11 cellular contexts compared by ENCODE assay signal in the genomic region with DNA sequence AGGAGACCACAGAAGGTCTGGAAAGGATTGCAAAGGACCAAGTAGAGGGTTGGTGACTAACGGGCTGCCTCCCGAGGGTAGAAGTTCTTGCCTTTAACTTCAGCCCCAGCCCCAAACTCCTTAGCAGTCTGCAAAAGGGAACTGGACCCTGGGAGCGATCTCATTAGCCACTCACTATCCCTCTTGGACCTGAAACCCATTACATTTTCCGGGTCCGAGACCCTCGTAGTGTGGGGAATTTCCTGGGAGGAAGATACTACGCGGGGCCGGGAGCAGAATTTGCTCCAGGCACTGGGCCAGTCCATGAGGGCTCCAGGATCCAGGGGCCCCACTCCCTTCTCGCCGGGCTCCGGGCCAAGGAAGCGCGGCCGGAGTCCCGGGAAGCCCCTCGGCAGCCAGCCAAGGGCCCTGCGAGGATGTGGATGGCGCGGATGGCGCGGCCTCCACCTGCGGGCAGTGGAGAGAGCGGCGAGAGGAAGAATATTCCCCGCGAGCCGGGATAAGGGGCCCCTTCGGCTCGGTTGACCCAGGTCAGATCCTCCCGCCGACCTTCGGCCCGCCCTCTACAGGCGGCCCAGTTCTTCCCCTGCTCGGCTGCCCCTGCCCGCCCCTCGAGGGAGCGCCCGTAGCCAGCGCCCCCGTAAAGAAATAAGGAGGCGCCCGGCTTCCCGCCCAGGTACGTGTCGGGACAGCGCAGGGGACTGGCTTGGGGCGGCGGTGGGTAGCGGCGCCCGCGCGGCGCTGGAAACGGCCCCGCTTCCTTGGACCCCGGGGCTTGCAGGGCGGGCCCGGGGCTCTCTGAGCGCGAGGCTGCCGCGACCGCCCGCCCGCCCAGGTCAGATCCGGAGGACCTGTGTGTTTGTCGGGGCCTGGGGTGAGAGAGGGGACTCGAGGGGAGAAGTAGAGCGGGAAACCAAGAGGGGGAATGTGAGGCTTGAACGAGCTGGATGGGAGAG. TPM values are rescaled to one million over a fixed set of nuclear protein-coding genes. Genes with fewer than 3 reads are reported as not detected.
DNase-seq lines count a peak whose midpoint lies in the region; ATAC-seq and TF ChIP-seq lines count a peak whose summit lies in the region.
"Had no signal": no experiment of that assay in that cellular context is flagged by ENCODE, and none has a peak within 500 bp of the region (broad histone marks: within the 10 kb centered on the region; RNA-seq: fewer than 3 reads in every experiment).

A gene with protein sequence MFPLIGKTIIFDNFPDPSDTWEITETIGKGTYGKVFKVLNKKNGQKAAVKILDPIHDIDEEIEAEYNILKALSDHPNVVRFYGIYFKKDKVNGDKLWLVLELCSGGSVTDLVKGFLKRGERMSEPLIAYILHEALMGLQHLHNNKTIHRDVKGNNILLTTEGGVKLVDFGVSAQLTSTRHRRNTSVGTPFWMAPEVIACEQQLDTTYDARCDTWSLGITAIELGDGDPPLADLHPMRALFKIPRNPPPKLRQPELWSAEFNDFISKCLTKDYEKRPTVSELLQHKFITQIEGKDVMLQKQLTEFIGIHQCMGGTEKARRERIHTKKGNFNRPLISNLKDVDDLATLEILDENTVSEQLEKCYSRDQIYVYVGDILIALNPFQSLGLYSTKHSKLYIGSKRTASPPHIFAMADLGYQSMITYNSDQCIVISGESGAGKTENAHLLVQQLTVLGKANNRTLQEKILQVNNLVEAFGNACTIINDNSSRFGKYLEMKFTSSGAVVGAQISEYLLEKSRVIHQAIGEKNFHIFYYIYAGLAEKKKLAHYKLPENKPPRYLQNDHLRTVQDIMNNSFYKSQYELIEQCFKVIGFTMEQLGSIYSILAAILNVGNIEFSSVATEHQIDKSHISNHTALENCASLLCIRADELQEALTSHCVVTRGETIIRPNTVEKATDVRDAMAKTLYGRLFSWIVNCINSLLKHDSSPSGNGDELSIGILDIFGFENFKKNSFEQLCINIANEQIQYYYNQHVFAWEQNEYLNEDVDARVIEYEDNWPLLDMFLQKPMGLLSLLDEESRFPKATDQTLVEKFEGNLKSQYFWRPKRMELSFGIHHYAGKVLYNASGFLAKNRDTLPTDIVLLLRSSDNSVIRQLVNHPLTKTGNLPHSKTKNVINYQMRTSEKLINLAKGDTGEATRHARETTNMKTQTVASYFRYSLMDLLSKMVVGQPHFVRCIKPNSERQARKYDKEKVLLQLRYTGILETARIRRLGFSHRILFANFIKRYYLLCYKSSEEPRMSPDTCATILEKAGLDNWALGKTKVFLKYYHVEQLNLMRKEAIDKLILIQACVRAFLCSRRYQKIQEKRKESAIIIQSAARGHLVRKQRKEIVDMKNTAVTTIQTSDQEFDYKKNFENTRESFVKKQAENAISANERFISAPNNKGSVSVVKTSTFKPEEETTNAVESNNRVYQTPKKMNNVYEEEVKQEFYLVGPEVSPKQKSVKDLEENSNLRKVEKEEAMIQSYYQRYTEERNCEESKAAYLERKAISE (N-terminal part only) (plus strand): TSS at position 577 of the 956 bp plus-strand sequence. CDS start 17,882 bp downstream, outside the sequence.

- ATAC-seq in WTC11: peak; percentile 89
- peak; percentile 64 to 65 for ATAC-seq in stimulated activated naive B cell treated with anti-CD40 and anti-IgM and Interleukin-4, amounts not matched to agents 10 μg/mL and 1 μg/mL and 100 μg/mL, for 72 hours (replicated peaks)
- ATAC-seq in GM21825 (IDR thresholded peaks at IDR 0.05; ENCODE audit: unreplicated experiment): no peak

- H3K36me3 ChIP-seq in uterus: no peaks in the 10 kb centered on the region
- H3K36me3 ChIP-seq: right lobe of liver had no signal

- POLR2A ChIA-PET in WTC11 (lab: Charles Lee): interaction anchor here (0.7 kb wide), 1 partner anchor 25 kb away, joined by 5 read pairs; no protein-coding TSS in a partner anchor

- H3K4me3 ChIP-seq in uterus: peak within 1 kb of the TSS in 1 of 2 donors; percentile 5
- H3K4me3 ChIP-seq: GM23248 had no signal

- peak within 1 kb of the TSS; percentile 88 for H3K27ac Mint-ChIP-seq in WTC11
- H3K27ac Mint-ChIP-seq in stimulated activated naive B cell treated with anti-CD40 and anti-IgM and Interleukin-4, amounts not matched to agents 10 μg/mL and 1 μg/mL and 100 μg/mL, for 72 hours: peak within 1 kb of the TSS; percentile 75

- DNase-seq in NCI-H1436 (lab: John Stamatoyannopoulos, UW) (peak; percentile 56), NCI-H1436 treated with DMSO at 0.1 percent for 48 hours (lab: John Stamatoyannopoulos, UW) (no peak), WTC11 (ENCODE audit: low spot score) (peak; percentile 79), iPS-NIHi7 (ENCODE audit: extremely low spot score) (peak; percentile 70), uterus (no peak), KG1 (lab: John Stamatoyannopoulos, UW) (no peak)
- DNase-seq in stimulated activated naive B cell treated with anti-CD40 and anti-IgM and Interleukin-4, amounts not matched to agents 10 μg/mL and 1 μg/mL and 100 μg/mL, for 72 hours: no peak
- DNase-seq: GM23248, NCI-H510A treated with DMSO at 0.1 percent for 48 hours, right lobe of liver had no signal

- no peak for TF ChIP-seq POLR2A in uterus (IDR thresholded peaks at IDR 0.05)

- CTCF ChIA-PET in WTC11 (lab: Charles Lee): interaction anchor here (0.6 to 1.6 kb wide), 5 partner anchors 9 to 280 kb away, joined by 3 to 15 read pairs (median 5); no protein-coding TSS in a partner anchor

- TF ChIP-seq CTCF in WTC11 (IDR thresholded peaks at IDR 0.05) (no peak), uterus (IDR thresholded peaks at IDR 0.05) (no peak)

- no peak within 1 kb of the TSS for H3K27ac ChIP-seq in uterus
- H3K27ac ChIP-seq: GM23248, right lobe of liver had no signal

- H3K4me3 Mint-ChIP-seq in WTC11: peak within 1 kb of the TSS; percentile 95
- H3K4me3 Mint-ChIP-seq in stimulated activated naive B cell treated with anti-CD40 and anti-IgM and Interleukin-4, amounts not matched to agents 10 μg/mL and 1 μg/mL and 100 μg/mL, for 72 hours: peak within 1 kb of the TSS; percentile 92 to 95

- peaks cover 20% of the 10 kb centered on the region for H3K27me3 Mint-ChIP-seq in WTC11 (ENCODE audit: low read depth)
- H3K27me3 Mint-ChIP-seq in stimulated activated naive B cell treated with anti-CD40 and anti-IgM and Interleukin-4, amounts not matched to agents 10 μg/mL and 1 μg/mL and 100 μg/mL, for 72 hours: peaks cover 16 to 42% of the 10 kb centered on the region in 2 donors

- intact Hi-C loops in uterus (cut with DNase I; ENCODE audit: low total_unique reads): no loop called here

- peaks cover 0 to 17% of the 10 kb centered on the region in 2 donors for H3K27me3 ChIP-seq in uterus

- no peaks in the 10 kb centered on the region for H3K36me3 Mint-ChIP-seq in WTC11
- H3K36me3 Mint-ChIP-seq in stimulated activated naive B cell treated with anti-CD40 and anti-IgM and Interleukin-4, amounts not matched to agents 10 μg/mL and 1 μg/mL and 100 μg/mL, for 72 hours: peaks cover 0 to 1% of the 10 kb centered on the region in 2 donors

- no peaks in the 10 kb centered on the region for H3K9me3 Mint-ChIP-seq in WTC11
- H3K9me3 Mint-ChIP-seq in stimulated activated naive B cell treated with anti-CD40 and anti-IgM and Interleukin-4, amounts not matched to agents 10 μg/mL and 1 μg/mL and 100 μg/mL, for 72 hours: no peaks in the 10 kb centered on the region

- peaks cover 11% of the 10 kb centered on the region for H3K4me1 Mint-ChIP-seq in WTC11
- H3K4me1 Mint-ChIP-seq in stimulated activated naive B cell treated with anti-CD40 and anti-IgM and Interleukin-4, amounts not matched to agents 10 μg/mL and 1 μg/mL and 100 μg/mL, for 72 hours: peaks cover 7 to 14% of the 10 kb centered on the region in 2 donors

- H3K4me1 ChIP-seq in uterus: no peaks in the 10 kb centered on the region

- no peaks in the 10 kb centered on the region for H3K9me3 ChIP-seq in uterus
- H3K9me3 ChIP-seq: right lobe of liver had no signal

TF ChIP-seq in WTC11, 78 proteins besides CTCF, POLR2A, EP300 and RAD21 (continues in another document):
- TF ChIP-seq ARID4B (CRISPR knock-in tag; IDR thresholded peaks at IDR 0.05; ENCODE audit: borderline replicate concordance): no peak
- TF ChIP-seq NFE2L1 (CRISPR knock-in tag; IDR thresholded peaks at IDR 0.05): no peak

RNA-seq across cellular contexts. Expression of the gene that starts here (rescaled TPM):
- total RNA-seq in WTC11 (2021) (3.7 to 6.4 TPM (median 6.0 TPM) in 3 replicates), uterus (1 to 10 TPM in 1 of 4 donors, under 1 TPM in 1, not detected in 2; 0.58 to 3.4 TPM)
- total RNA-seq: GM23248 had no signal

Comparison
In these comparisons a context has a peak if more than half of its experiments do, and no peak if none do; other contexts are left out.
1. DNase-seq: peak in NCI-H1436 (single experiment), WTC11 (single experiment) and iPS-NIHi7 (single experiment); none in NCI-H1436 treated with DMSO at 0.1 percent for 48 hours (single experiment), stimulated activated naive B cell treated with anti-CD40 and anti-IgM and Interleukin-4, amounts not matched to agents 10 μg/mL and 1 μg/mL and 100 μg/mL, for 72 hours (single experiment), uterus (0 of 2) and KG1 (single experiment).